Comparison of ENCODE assay signal across 1 cellular context in the genomic region with DNA sequence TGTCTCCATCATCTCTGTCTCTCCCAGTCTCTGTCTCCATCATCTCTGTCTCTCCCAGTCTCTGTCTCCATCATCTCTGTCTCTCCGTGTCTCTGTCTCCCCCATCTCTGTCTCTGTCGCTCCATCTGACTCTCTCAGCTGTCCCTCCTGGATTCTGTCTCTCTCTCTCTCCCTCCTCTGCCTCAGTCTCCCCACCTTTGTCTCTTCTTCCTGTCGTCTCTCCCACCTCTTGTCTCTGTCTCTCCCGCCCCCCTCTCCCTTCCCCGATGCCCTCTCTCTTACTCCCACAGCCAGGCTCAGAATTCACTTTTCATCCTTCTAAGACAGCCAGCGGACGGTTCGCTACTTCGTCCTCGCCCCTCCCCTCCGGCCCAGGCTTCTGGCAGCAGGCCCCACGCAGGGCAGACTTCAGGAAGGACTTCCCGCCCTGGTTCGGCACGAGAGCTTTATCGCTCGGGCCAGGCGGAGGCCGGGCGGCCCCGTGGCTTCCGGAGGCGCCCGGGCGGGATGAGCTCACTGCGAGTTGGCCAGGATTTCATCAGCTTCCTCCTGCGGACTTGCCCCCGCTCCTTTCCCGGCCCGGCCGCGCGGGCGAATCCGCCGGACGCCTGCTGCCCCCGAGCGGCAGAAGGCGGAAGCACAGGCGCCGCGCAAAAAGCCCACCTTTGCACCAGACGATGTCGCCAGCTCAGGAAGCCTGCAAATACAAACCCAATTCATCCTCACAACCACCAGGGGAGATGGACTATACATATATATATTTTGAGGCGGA.
TF ChIP-seq lines count a peak whose summit lies in the region.

No MANE protein-coding gene starts in this region.

TF ChIP-seq in HepG2, 621 proteins besides CTCF, POLR2A, EP300 and RAD21 (continued from another document and continues in another):
- TF ChIP-seq, protein P1, sequence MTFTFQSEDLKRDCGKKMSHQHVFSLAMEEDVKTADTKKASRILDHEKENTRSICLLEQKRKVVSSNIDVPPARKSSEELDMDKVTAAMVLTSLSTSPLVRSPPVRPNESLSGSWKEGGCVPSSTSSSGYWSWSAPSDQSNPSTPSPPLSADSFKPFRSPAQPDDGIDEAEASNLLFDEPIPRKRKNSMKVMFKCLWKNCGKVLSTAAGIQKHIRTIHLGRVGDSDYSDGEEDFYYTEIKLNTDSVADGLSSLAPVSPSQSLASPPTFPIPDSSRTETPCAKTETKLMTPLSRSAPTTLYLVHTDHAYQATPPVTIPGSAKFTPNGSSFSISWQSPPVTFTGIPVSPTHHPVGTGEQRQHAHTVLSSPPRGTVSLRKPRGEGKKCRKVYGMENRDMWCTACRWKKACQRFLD (CRISPR knock-in tag; IDR thresholded peaks at IDR 0.05; ENCODE audit: borderline replicate concordance) = 0 out of 2 replicates have a peak, but pooled peaks have one; percentile 24
- TF ChIP-seq SALL2 (CRISPR knock-in tag; IDR thresholded peaks at IDR 0.05) (peak; percentile 94), ZNF383 (CRISPR knock-in tag; IDR thresholded peaks at IDR 0.05; ENCODE audit: borderline replicate concordance) (no peak), NFATC3 (CRISPR knock-in tag; IDR thresholded peaks at IDR 0.05) (no peak), FOXC1 (CRISPR knock-in tag; IDR thresholded peaks at IDR 0.05; ENCODE audit: borderline replicate concordance) (no peak), ZNF282 (IDR thresholded peaks at IDR 0.05; ENCODE audit: partially characterized antibody) (no peak), TAF1 (CRISPR knock-in tag; IDR thresholded peaks at IDR 0.05) (peak; percentile 45; the same call in 1 of the 2 replicates), FOXA3 (CRISPR knock-in tag; IDR thresholded peaks at IDR 0.05) (peak; percentile 68), SSRP1 (CRISPR knock-in tag; IDR thresholded peaks at IDR 0.05) (peak; percentile 71; the same call in 1 of the 2 replicates), ADNP (CRISPR knock-in tag; IDR thresholded peaks at IDR 0.05) (peak; percentile 100), ZFYVE20 (CRISPR knock-in tag; IDR thresholded peaks at IDR 0.05; ENCODE audit: borderline replicate concordance, low read depth) (no peak), ZNF773 (CRISPR knock-in tag; IDR thresholded peaks at IDR 0.05; ENCODE audit: borderline replicate concordance) (no peak), ZFY (CRISPR knock-in tag; IDR thresholded peaks at IDR 0.05) (peak; percentile 78), BRD4 (CRISPR knock-in tag; IDR thresholded peaks at IDR 0.05) (0 out of 2 replicates have a peak, but pooled peaks have one; percentile 50), SATB2 (CRISPR knock-in tag; IDR thresholded peaks at IDR 0.05) (0 out of 2 replicates have a peak, but pooled peaks have one; percentile 43), ZNF740 (CRISPR knock-in tag; IDR thresholded peaks at IDR 0.05) (no peak; the same call in 1 of the 2 replicates), ZHX1 (CRISPR knock-in tag; IDR thresholded peaks at IDR 0.05; ENCODE audit: low read depth) (peak; percentile 77; the same call in 1 of the 2 replicates), ZNF616 (CRISPR knock-in tag; IDR thresholded peaks at IDR 0.05; ENCODE audit: low read depth) (no peak), GMEB1 (CRISPR knock-in tag; IDR thresholded peaks at IDR 0.05; ENCODE audit: borderline replicate concordance) (peak; percentile 62; the same call in 1 of the 2 replicates), HMG20A (CRISPR knock-in tag; IDR thresholded peaks at IDR 0.05; ENCODE audit: borderline replicate concordance) (no peak), PRMT3 (CRISPR knock-in tag; IDR thresholded peaks at IDR 0.05; ENCODE audit: borderline replicate concordance, low read depth) (no peak), THRA (CRISPR knock-in tag; IDR thresholded peaks at IDR 0.05; ENCODE audit: borderline replicate concordance) (no peak), HMG20B (CRISPR knock-in tag; conservative IDR thresholded peaks at IDR 0.05) (no peak), ELF3 (CRISPR knock-in tag; IDR thresholded peaks at IDR 0.05) (peak; percentile 94), PHF5A (CRISPR knock-in tag; IDR thresholded peaks at IDR 0.05; ENCODE audit: low read depth, unreplicated experiment) (peak; percentile 13), SMARCE1 (IDR thresholded peaks at IDR 0.05; ENCODE audit: borderline replicate concordance) (no peak), FIP1L1 (IDR thresholded peaks at IDR 0.05; ENCODE audit: borderline replicate concordance, insufficient read depth, low read depth, low read length) (no peak), PLRG1 (conservative IDR thresholded peaks at IDR 0.05) (no peak), SUZ12 (IDR thresholded peaks at IDR 0.05; ENCODE audit: low read depth, low read length) (no peak), POLR2AphosphoS5 (IDR thresholded peaks at IDR 0.05; ENCODE audit: low read depth, low read length) (no peak)
- TF ChIP-seq, protein P2, sequence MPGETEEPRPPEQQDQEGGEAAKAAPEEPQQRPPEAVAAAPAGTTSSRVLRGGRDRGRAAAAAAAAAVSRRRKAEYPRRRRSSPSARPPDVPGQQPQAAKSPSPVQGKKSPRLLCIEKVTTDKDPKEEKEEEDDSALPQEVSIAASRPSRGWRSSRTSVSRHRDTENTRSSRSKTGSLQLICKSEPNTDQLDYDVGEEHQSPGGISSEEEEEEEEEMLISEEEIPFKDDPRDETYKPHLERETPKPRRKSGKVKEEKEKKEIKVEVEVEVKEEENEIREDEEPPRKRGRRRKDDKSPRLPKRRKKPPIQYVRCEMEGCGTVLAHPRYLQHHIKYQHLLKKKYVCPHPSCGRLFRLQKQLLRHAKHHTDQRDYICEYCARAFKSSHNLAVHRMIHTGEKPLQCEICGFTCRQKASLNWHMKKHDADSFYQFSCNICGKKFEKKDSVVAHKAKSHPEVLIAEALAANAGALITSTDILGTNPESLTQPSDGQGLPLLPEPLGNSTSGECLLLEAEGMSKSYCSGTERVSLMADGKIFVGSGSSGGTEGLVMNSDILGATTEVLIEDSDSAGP (CRISPR knock-in tag; IDR thresholded peaks at IDR 0.05; ENCODE audit: borderline replicate concordance) = peak; percentile 95
- TF ChIP-seq, protein P3, sequence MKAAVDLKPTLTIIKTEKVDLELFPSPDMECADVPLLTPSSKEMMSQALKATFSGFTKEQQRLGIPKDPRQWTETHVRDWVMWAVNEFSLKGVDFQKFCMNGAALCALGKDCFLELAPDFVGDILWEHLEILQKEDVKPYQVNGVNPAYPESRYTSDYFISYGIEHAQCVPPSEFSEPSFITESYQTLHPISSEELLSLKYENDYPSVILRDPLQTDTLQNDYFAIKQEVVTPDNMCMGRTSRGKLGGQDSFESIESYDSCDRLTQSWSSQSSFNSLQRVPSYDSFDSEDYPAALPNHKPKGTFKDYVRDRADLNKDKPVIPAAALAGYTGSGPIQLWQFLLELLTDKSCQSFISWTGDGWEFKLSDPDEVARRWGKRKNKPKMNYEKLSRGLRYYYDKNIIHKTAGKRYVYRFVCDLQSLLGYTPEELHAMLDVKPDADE (CRISPR knock-in tag; IDR thresholded peaks at IDR 0.05) = no peak
- TF ChIP-seq, protein P4, sequence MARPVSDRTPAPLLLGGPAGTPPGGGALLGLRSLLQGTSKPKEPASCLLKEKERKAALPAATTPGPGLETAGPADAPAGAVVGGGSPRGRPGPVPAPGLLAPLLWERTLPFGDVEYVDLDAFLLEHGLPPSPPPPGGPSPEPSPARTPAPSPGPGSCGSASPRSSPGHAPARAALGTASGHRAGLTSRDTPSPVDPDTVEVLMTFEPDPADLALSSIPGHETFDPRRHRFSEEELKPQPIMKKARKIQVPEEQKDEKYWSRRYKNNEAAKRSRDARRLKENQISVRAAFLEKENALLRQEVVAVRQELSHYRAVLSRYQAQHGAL (CRISPR knock-in tag; IDR thresholded peaks at IDR 0.05; ENCODE audit: not compliant biosample characterization) = peak; percentile 62
- TF ChIP-seq, protein P5, sequence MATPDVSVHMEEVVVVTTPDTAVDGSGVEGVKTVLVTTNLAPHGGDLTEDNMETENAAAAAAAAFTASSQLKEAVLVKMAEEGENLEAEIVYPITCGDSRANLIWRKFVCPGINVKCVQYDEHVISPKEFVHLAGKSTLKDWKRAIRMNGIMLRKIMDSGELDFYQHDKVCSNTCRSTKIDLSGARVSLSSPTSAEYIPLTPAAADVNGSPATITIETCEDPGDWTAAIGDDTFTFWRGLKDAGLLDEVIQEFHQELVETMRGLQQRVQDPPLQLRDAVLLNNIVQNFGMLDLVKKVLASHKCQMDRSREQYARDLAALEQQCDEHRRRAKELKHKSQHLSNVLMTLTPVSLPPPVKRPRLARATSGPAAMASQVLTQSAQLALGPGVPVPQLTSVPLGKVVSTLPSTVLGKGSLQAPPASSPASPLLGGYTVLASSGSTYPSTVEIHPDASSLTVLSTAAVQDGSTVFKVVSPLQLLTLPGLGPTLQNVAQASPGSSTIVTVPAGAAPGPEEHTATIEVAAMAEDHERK (CRISPR knock-in tag; IDR thresholded peaks at IDR 0.05; ENCODE audit: low read depth) = no peak
- TF ChIP-seq, protein P6, sequence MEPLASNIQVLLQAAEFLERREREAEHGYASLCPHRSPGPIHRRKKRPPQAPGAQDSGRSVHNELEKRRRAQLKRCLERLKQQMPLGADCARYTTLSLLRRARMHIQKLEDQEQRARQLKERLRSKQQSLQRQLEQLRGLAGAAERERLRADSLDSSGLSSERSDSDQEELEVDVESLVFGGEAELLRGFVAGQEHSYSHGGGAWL (CRISPR knock-in tag; IDR thresholded peaks at IDR 0.05) = 0 out of 2 replicates have a peak, but pooled peaks have one; percentile 48
- TF ChIP-seq, protein P7, sequence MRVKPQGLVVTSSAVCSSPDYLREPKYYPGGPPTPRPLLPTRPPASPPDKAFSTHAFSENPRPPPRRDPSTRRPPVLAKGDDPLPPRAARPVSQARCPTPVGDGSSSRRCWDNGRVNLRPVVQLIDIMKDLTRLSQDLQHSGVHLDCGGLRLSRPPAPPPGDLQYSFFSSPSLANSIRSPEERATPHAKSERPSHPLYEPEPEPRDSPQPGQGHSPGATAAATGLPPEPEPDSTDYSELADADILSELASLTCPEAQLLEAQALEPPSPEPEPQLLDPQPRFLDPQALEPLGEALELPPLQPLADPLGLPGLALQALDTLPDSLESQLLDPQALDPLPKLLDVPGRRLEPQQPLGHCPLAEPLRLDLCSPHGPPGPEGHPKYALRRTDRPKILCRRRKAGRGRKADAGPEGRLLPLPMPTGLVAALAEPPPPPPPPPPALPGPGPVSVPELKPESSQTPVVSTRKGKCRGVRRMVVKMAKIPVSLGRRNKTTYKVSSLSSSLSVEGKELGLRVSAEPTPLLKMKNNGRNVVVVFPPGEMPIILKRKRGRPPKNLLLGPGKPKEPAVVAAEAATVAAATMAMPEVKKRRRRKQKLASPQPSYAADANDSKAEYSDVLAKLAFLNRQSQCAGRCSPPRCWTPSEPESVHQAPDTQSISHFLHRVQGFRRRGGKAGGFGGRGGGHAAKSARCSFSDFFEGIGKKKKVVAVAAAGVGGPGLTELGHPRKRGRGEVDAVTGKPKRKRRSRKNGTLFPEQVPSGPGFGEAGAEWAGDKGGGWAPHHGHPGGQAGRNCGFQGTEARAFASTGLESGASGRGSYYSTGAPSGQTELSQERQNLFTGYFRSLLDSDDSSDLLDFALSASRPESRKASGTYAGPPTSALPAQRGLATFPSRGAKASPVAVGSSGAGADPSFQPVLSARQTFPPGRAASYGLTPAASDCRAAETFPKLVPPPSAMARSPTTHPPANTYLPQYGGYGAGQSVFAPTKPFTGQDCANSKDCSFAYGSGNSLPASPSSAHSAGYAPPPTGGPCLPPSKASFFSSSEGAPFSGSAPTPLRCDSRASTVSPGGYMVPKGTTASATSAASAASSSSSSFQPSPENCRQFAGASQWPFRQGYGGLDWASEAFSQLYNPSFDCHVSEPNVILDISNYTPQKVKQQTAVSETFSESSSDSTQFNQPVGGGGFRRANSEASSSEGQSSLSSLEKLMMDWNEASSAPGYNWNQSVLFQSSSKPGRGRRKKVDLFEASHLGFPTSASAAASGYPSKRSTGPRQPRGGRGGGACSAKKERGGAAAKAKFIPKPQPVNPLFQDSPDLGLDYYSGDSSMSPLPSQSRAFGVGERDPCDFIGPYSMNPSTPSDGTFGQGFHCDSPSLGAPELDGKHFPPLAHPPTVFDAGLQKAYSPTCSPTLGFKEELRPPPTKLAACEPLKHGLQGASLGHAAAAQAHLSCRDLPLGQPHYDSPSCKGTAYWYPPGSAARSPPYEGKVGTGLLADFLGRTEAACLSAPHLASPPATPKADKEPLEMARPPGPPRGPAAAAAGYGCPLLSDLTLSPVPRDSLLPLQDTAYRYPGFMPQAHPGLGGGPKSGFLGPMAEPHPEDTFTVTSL (CRISPR knock-in tag; IDR thresholded peaks at IDR 0.05; ENCODE audit: borderline replicate concordance) = no peak; the same call in 1 of the 2 replicates
